ENCODE assay signal across 18 cellular contexts in the genomic region with DNA sequence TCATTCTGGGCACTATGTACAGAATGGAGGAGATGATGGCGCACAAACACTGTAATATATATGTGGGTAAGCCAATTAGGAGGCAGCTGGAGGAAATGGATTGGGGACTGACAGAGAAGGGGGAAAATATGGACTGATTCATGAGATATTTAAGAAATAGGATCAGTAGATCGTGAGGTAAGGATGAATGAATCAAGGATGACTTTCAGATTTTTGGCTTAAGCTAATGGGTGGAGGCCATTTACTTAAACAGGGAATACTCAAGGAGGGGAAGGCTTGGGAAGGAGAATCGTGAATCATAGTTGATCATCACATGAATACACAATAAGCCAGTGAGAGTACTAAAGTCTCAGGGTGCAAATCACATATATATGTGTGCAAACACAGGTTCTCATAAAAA. TPM values are rescaled to one million over a fixed set of nuclear protein-coding genes. Genes with fewer than 3 reads are reported as not detected.
A peak's percentile ranks its signal among the peaks of the same experiment; 100 is the strongest.
DNase-seq lines count a peak whose midpoint lies in the region; ATAC-seq and TF ChIP-seq lines count a peak whose summit lies in the region.
"Had no signal": no experiment of that assay in that cellular context is flagged by ENCODE, and none has a peak within 500 bp of the region (broad histone marks: within the 10 kb centered on the region; RNA-seq: fewer than 3 reads in every experiment).

No MANE protein-coding gene starts in this region.

- no peak overlapping the region for H3K4me3 Mint-ChIP-seq in activated T-helper 17 cell treated with anti-CD3 and anti-CD28 coated beads, Interleukin-2, amount 50 U/mL, for 72 hours
- H3K4me3 Mint-ChIP-seq: activated CD4-positive, alpha-beta memory T cell treated with anti-CD3 and anti-CD28 coated beads, Interleukin-2, amount 10 ng/mL, durations not matched to agents 7 days and 5 days; CD4-positive, alpha-beta memory T cell; effector memory CD8-positive, alpha-beta T cell had no signal

- no peaks in the 10 kb centered on the region for H3K27me3 Mint-ChIP-seq in activated T-helper 17 cell treated with anti-CD3 and anti-CD28 coated beads, Interleukin-2, amount 50 U/mL, for 72 hours
- H3K27me3 Mint-ChIP-seq: CD4-positive, alpha-beta memory T cell had no signal

- H3K4me2 ChIP-seq in osteoblast (ENCODE audit: insufficient read depth, low read length): peak overlapping the region; percentile 61
- H3K4me2 ChIP-seq in trophoblast cell (ENCODE audit: low read length): no peak overlapping the region

- H3K18ac ChIP-seq in trophoblast cell (ENCODE audit: low read length): no peak overlapping the region

- H3K23ac ChIP-seq in trophoblast cell (ENCODE audit: low read length): no peak overlapping the region

- no peak overlapping the region for H2AK5ac ChIP-seq in trophoblast cell (ENCODE audit: low read length)

- no peak overlapping the region for H4K8ac ChIP-seq in trophoblast cell (ENCODE audit: low read depth, low read length)

- H3K36me3 Mint-ChIP-seq in activated T-helper 17 cell treated with anti-CD3 and anti-CD28 coated beads, Interleukin-2, amount 50 U/mL, for 72 hours (ENCODE audit: low read depth): no peaks in the 10 kb centered on the region
- H3K36me3 Mint-ChIP-seq: CD4-positive, alpha-beta memory T cell had no signal

- H3K27me3 ChIP-seq in osteoblast (ENCODE audit: insufficient read depth, low read length): no peaks in the 10 kb centered on the region
- no peaks in the 10 kb centered on the region for H3K27me3 ChIP-seq in trophoblast cell (ENCODE audit: insufficient read depth, low read length)
- H3K27me3 ChIP-seq in prostate gland (replicated peaks; ENCODE audit: insufficient read depth): no peaks in the 10 kb centered on the region
- H3K27me3 ChIP-seq: uterus had no signal

- no peak overlapping the region for H3K4me3 ChIP-seq in coronary artery
- H3K4me3 ChIP-seq in osteoblast (ENCODE audit: insufficient read depth, low read length): no peak overlapping the region
- no peak overlapping the region for H3K4me3 ChIP-seq in trophoblast cell (ENCODE audit: low read depth, low read length)
- H3K4me3 ChIP-seq in prostate gland: no peak overlapping the region
- H3K4me3 ChIP-seq: uterus had no signal

- no peak overlapping the region for H2BK12ac ChIP-seq in trophoblast cell (ENCODE audit: low read length)

- H3K9ac ChIP-seq in trophoblast cell (ENCODE audit: low read length): no peak overlapping the region

- no peaks in the 10 kb centered on the region for H3K9me3 Mint-ChIP-seq in activated T-helper 17 cell treated with anti-CD3 and anti-CD28 coated beads, Interleukin-2, amount 50 U/mL, for 72 hours

- no peaks in the 10 kb centered on the region for H3K79me1 ChIP-seq in trophoblast cell (ENCODE audit: low read length)

- H3K36me3 ChIP-seq in osteoblast (ENCODE audit: insufficient read depth, low read length) (no peaks in the 10 kb centered on the region), trophoblast cell (ENCODE audit: control insufficient read depth in 1 of 2, insufficient read depth in 2 of 2, low read length in 2 of 2) (no peaks in the 10 kb centered on the region), prostate gland (no peaks in the 10 kb centered on the region)
- H3K36me3 ChIP-seq: uterus had no signal

- H3K9me3 ChIP-seq in osteoblast (ENCODE audit: low read depth, low read length) (no peaks in the 10 kb centered on the region), trophoblast cell (ENCODE audit: insufficient read depth, low read depth, low read length) (no peaks in the 10 kb centered on the region), prostate gland (no peaks in the 10 kb centered on the region)
- H3K9me3 ChIP-seq: uterus had no signal

- no peak for ATAC-seq in activated T-helper 17 cell treated with anti-CD3 and anti-CD28 coated beads, Interleukin-2, amount 50 U/mL, for 72 hours (replicated peaks)
- ATAC-seq: effector memory CD8-positive, alpha-beta T cell had no signal

- H3K4me1 Mint-ChIP-seq in activated T-helper 17 cell treated with anti-CD3 and anti-CD28 coated beads, Interleukin-2, amount 50 U/mL, for 72 hours: peaks cover 5% of the 10 kb centered on the region

- peaks cover 26% of the 10 kb centered on the region for H3K4me1 ChIP-seq in osteoblast (ENCODE audit: insufficient read depth, low read length)
- H3K4me1 ChIP-seq in trophoblast cell (ENCODE audit: control insufficient read depth in 1 of 2, insufficient read depth in 2 of 2, low read length in 2 of 2): no peaks in the 10 kb centered on the region
- no peaks in the 10 kb centered on the region for H3K4me1 ChIP-seq in prostate gland (replicated peaks)
- H3K4me1 ChIP-seq: uterus had no signal

- TF ChIP-seq CTCF in coronary artery (IDR thresholded peaks at IDR 0.05) (no peak), osteoblast (IDR thresholded peaks at IDR 0.05; ENCODE audit: extremely low read depth, low read depth, low read length) (no peak), prostate gland (IDR thresholded peaks at IDR 0.05) (no peak)

- no peak overlapping the region for H4K91ac ChIP-seq in trophoblast cell (ENCODE audit: low read depth, low read length)

- no peak overlapping the region for H4K12ac ChIP-seq in trophoblast cell (ENCODE audit: low read depth, low read length)

- no peak overlapping the region for H3K14ac ChIP-seq in trophoblast cell (ENCODE audit: low read length)

- intact Hi-C loops in prostate gland (cut with DNase I): no loop called here

- peak; percentile 52 for DNase-seq in Daoy (ENCODE audit: low read depth)
- DNase-seq in NCI-H226: peak; percentile 22
- no peak for DNase-seq in coronary artery (ENCODE audit: low spot score)
- peak; percentile 89 for DNase-seq in osteoblast (ENCODE audit: insufficient read length, low spot score, missing footprints)
- DNase-seq in trophoblast cell: no peak
- DNase-seq in nucleus accumbens (lab: John Stamatoyannopoulos, UW): no peak
- no peak for DNase-seq in prostate gland (ENCODE audit: low spot score)
- DNase-seq: activated CD4-positive, alpha-beta memory T cell treated with anti-CD3 and anti-CD28 coated beads, Interleukin-2, amount 10 ng/mL, durations not matched to agents 7 days and 5 days; activated effector memory CD4-positive, alpha-beta T cell treated with Interleukin-2 at 50 U/mL for 16 hours; CD4-positive, alpha-beta memory T cell; effector memory CD8-positive, alpha-beta T cell; glutamatergic neuron; kidney glomerular epithelial cell; NCI-H1436; NCI-H524 treated with DMSO at 0.1 percent for 48 hours; stimulated activated CD4-positive, alpha-beta T cell treated with anti-CD3 and anti-CD28 coated beads, Interleukin-2, amount 100 ng/mL, for 48 hours; uterus had no signal

- WGBS in trophoblast cell (ENCODE audit: extremely low coverage, insufficient coverage, insufficient read length): no CpG with 5 or more reads among the region's 3 CpGs
- WGBS in prostate gland: 79% methylated on average over 3 of the region's 3 CpGs

- no peaks in the 10 kb centered on the region for H4K20me1 ChIP-seq in osteoblast (ENCODE audit: insufficient read depth, low read length)

- H2BK5ac ChIP-seq in trophoblast cell (ENCODE audit: low read depth, low read length, poor library complexity): no peak overlapping the region

- no peak overlapping the region for H3K4ac ChIP-seq in trophoblast cell (ENCODE audit: low read depth, low read length)

- H2BK120ac ChIP-seq in trophoblast cell (ENCODE audit: insufficient read depth, low read length, poor library complexity): no peak overlapping the region

- H3K79me2 ChIP-seq in osteoblast (ENCODE audit: insufficient read depth, low read length) (no peaks in the 10 kb centered on the region), trophoblast cell (ENCODE audit: control insufficient read depth, insufficient read depth, low read length, poor library complexity) (no peaks in the 10 kb centered on the region)

- no peak overlapping the region for H3K27ac Mint-ChIP-seq in activated T-helper 17 cell treated with anti-CD3 and anti-CD28 coated beads, Interleukin-2, amount 50 U/mL, for 72 hours
- H3K27ac Mint-ChIP-seq: activated CD4-positive, alpha-beta memory T cell treated with anti-CD3 and anti-CD28 coated beads, Interleukin-2, amount 10 ng/mL, durations not matched to agents 7 days and 5 days; effector memory CD8-positive, alpha-beta T cell had no signal

- H2AFZ ChIP-seq in osteoblast (ENCODE audit: low read length): peak overlapping the region; percentile 71
- no peak overlapping the region for H2AFZ ChIP-seq in trophoblast cell (ENCODE audit: insufficient read depth, low read length, poor library complexity)

- peak overlapping the region; percentile 76 to 77 for H3K27ac ChIP-seq in coronary artery
- peak overlapping the region; percentile 91 for H3K27ac ChIP-seq in osteoblast (ENCODE audit: low read depth, low read length)
- H3K27ac ChIP-seq in trophoblast cell (ENCODE audit: low read depth, low read length): no peak overlapping the region
- H3K27ac ChIP-seq in prostate gland: no peak overlapping the region

- TF ChIP-seq POLR2A in prostate gland (IDR thresholded peaks at IDR 0.05): no peak

RNA-seq across cellular contexts. Expression of a gene that starts 11.2 kb away (rescaled TPM):
- total RNA-seq in Daoy (2014; rRNA removed; shearing (Covaris generic)): 59.4 and 70.0 TPM in 2 replicates
- total RNA-seq in osteoblast (25.0 and 35.5 TPM in 2 replicates), prostate gland (10 to 100 TPM; 26.2 to 41.4 TPM)
- polyA plus RNA-seq in trophoblast cell (2013): 11.6 and 12.1 TPM in 2 replicates
- 10 to 100 TPM; 18.7 to 38.7 TPM for total RNA-seq in activated T-helper 17 cell treated with anti-CD3 and anti-CD28 coated beads, Interleukin-2, amount 50 U/mL, for 72 hours

Comparison
In these comparisons a context has a peak if more than half of its experiments do, and no peak if none do; other contexts are left out.
1. DNase-seq: peak in Daoy (single experiment), NCI-H226 (single experiment) and osteoblast (single experiment); none in coronary artery (single experiment), trophoblast cell (0 of 2), nucleus accumbens (0 of 56) and prostate gland (single experiment).
2. H3K27ac ChIP-seq: peak in coronary artery (2 of 2) and osteoblast (single experiment); none in trophoblast cell (single experiment) and prostate gland (0 of 2).